ENCODE assay signal across 27 cellular contexts in the genomic region with DNA sequence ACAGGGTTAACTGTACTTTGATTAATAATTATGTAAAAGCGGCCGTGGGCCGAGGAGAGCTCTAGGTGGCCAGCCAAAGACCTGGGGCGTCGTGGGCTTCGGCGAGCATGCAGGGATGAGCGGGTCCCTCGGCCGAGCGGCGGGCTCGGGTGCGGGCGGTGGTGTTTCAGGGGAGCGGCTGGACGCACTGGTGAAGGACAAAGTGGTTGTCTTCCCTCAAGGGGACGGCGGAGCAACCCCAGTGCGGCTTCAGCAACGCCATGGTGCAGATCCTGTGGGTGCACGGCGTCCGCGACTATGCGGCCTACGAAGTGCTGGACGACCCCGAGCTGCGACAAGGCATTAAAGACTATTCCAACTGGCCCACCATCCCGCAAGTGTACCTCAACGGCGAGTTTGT.
"Had no signal": no experiment of that assay in that cellular context is flagged by ENCODE, and none has a peak within 500 bp of the region (broad histone marks: within the 10 kb centered on the region; RNA-seq: fewer than 3 reads in every experiment).

No MANE protein-coding gene starts in this region.

- H3K27me3 ChIP-seq: body of pancreas, breast epithelium had no signal

- H3K4me1 ChIP-seq: body of pancreas, breast epithelium had no signal

- DNase-seq: activated CD4-positive, alpha-beta memory T cell treated with anti-CD3 and anti-CD28 coated beads, Interleukin-2, amount 10 ng/mL, durations not matched to agents 7 days and 5 days; activated CD4-positive, alpha-beta T cell treated with anti-CD3 and anti-CD28 coated beads for 1 hour; activated CD4-positive, alpha-beta T cell treated with anti-CD3 and anti-CD28 coated beads for 48 hours; activated CD4-positive, CD25-positive, alpha-beta regulatory T cell; activated CD8-positive, alpha-beta memory T cell treated with anti-CD3 and anti-CD28 coated beads for 24 hours; activated CD8-positive, alpha-beta memory T cell treated with anti-CD3 and anti-CD28 coated beads, Interleukin-2, amount 10 ng/mL, durations not matched to agents 7 days and 5 days; activated CD8-positive, alpha-beta memory T cell treated with anti-CD3 and anti-CD28 coated beads, Interleukin-2, amount 50 U/mL, for 48 hours; activated effector memory CD4-positive, alpha-beta T cell treated with Interleukin-2 at 50 U/mL for 16 hours; activated naive CD4-positive, alpha-beta T cell treated with Interleukin-2 at 50 U/mL for 16 hours; activated naive CD8-positive, alpha-beta T cell treated with anti-CD3 and anti-CD28 coated beads, Interleukin-2, amount 10 ng/mL, durations not matched to agents 7 days and 5 days; activated T-cell treated with anti-CD3 and anti-CD28 coated beads, Interleukin-2, amount 50 U/mL, for 48 hours; body of pancreas; caudate nucleus; MM.1S; MV-4-11; NCI-H1092; NCI-H1436 treated with DMSO at 0.1 percent for 48 hours; NCI-H1694 treated with DMSO at 0.1 percent for 48 hours; NCI-H2029; NCI-H345; NCI-H524 treated with DMSO at 0.1 percent for 48 hours; Right ventricle myocardium superior; T1000; WERI-Rb-1 had no signal

- H3K27ac ChIP-seq: body of pancreas, breast epithelium, KMS-11, RWPE1, WERI-Rb-1 had no signal

- H3K4me2 ChIP-seq: KMS-11 had no signal

- H3K36me3 ChIP-seq: breast epithelium, WERI-Rb-1 had no signal

- H3K4me3 ChIP-seq: body of pancreas, breast epithelium had no signal

- ATAC-seq: activated CD8-positive, alpha-beta memory T cell treated with anti-CD3 and anti-CD28 coated beads, Interleukin-2, amount 10 ng/mL, durations not matched to agents 7 days and 5 days; body of pancreas had no signal

- H3K9me3 ChIP-seq: body of pancreas, breast epithelium had no signal
